26 cellular contexts compared by ENCODE assay signal in the genomic region with DNA sequence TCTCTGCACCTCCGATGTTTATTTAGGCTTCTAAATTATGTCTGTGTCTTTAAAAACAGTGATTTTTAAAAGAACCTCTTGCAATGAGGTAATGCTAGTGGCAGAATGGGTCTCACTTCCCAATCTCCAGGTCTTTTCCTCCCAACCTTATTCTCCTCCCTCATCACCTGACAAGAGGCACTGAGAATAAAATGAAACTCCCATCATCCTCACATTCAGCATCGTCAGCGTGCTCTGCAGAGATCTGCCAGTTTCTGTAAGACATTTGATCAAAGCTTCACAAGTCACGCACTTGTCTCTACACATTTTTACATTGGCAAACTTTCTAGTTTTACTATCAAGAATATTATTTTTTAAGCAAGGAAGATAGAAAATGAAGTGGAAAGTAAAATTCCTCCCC.
"Had no signal": no experiment of that assay in that cellular context is flagged by ENCODE, and none has a peak within 500 bp of the region (broad histone marks: within the 10 kb centered on the region; RNA-seq: fewer than 3 reads in every experiment).

No MANE protein-coding gene starts in this region.

- H3K27ac ChIP-seq: brain microvascular endothelial cell had no signal

- H3K36me3 ChIP-seq: brain microvascular endothelial cell had no signal

- DNase-seq: activated CD4-positive, alpha-beta memory T cell treated with anti-CD3 and anti-CD28 coated beads for 36 hours; activated CD4-positive, alpha-beta T cell treated with anti-CD3 and anti-CD28 coated beads for 36 hours; activated CD4-positive, alpha-beta T cell treated with anti-CD3 and anti-CD28 coated beads, Interleukin-2, amount 10 ng/mL, durations not matched to agents 24 days and 14 days; activated CD4-positive, CD25-positive, alpha-beta regulatory T cell; activated CD4-positive, CD25-positive, alpha-beta regulatory T cell treated with anti-CD3 and anti-CD28 coated beads, Interleukin-2, amount 50 U/mL, for 72 hours; activated CD8-positive, alpha-beta memory T cell treated with anti-CD3 and anti-CD28 coated beads, Interleukin-2, amount 50 U/mL, for 48 hours; activated CD8-positive, alpha-beta T cell treated with anti-CD3 and anti-CD28 coated beads, Interleukin-2, amount 10 ng/mL, durations not matched to agents 7 days and 5 days; activated gamma-delta T cell; activated naive CD4-positive, alpha-beta T cell; activated naive CD4-positive, alpha-beta T cell treated with anti-CD3 and anti-CD28 coated beads, Interleukin-2, amount 10 ng/mL, durations not matched to agents 7 days and 5 days; activated naive CD8-positive, alpha-beta T cell treated with anti-CD3 and anti-CD28 coated beads, Interleukin-2, amount 10 ng/mL, durations not matched to agents 7 days and 5 days; activated T-cell treated with anti-CD3 and anti-CD28 coated beads for 4 hours; activated T-cell treated with anti-CD3 and anti-CD28 coated beads, Interleukin-2, amount 50 U/mL, for 24 hours; activated T-cell treated with anti-CD3 and anti-CD28 coated beads, Interleukin-2, amount 50 U/mL, for 72 hours; anterior cingulate cortex; brain microvascular endothelial cell; cortex of kidney; effector CD8-positive, alpha-beta T cell; foreskin fibroblast; T-helper 2 cell had no signal

- ATAC-seq: activated CD4-positive, alpha-beta T cell treated with anti-CD3 and anti-CD28 coated beads for 36 hours; activated CD8-positive, alpha-beta T cell treated with anti-CD3 and anti-CD28 coated beads, Interleukin-2, amount 10 ng/mL, durations not matched to agents 7 days and 5 days; activated naive CD4-positive, alpha-beta T cell treated with anti-CD3 and anti-CD28 coated beads, Interleukin-2, amount 50 U/mL, for 72 hours; activated T-cell treated with anti-CD3 and anti-CD28 coated beads, Interleukin-2, amount 50 U/mL, for 72 hours; esophagus mucosa had no signal

- H3K27me3 ChIP-seq: brain microvascular endothelial cell had no signal

- FAIRE-seq: astrocyte, bronchial epithelial cell, colon, frontal cortex had no signal
